Comparison of ENCODE assay signal across 1 cellular context in genomic region chr21:31293986-31294385, GRCh38.
TF ChIP-seq lines count a peak whose summit lies in the region.

No MANE protein-coding gene starts in this region.

TF ChIP-seq in SK-N-SH, 30 proteins besides CTCF, POLR2A, EP300 and RAD21 (continued from another document):
- TF ChIP-seq, protein P1, sequence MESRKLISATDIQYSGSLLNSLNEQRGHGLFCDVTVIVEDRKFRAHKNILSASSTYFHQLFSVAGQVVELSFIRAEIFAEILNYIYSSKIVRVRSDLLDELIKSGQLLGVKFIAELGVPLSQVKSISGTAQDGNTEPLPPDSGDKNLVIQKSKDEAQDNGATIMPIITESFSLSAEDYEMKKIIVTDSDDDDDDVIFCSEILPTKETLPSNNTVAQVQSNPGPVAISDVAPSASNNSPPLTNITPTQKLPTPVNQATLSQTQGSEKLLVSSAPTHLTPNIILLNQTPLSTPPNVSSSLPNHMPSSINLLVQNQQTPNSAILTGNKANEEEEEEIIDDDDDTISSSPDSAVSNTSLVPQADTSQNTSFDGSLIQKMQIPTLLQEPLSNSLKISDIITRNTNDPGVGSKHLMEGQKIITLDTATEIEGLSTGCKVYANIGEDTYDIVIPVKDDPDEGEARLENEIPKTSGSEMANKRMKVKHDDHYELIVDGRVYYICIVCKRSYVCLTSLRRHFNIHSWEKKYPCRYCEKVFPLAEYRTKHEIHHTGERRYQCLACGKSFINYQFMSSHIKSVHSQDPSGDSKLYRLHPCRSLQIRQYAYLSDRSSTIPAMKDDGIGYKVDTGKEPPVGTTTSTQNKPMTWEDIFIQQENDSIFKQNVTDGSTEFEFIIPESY (IDR thresholded peaks at IDR 0.05; ENCODE audit: borderline replicate concordance, low read depth): no peak
- TF ChIP-seq FOXM1 (IDR thresholded peaks at IDR 0.05; ENCODE audit: low read depth): no peak
- TF ChIP-seq SMC3 (IDR thresholded peaks at IDR 0.05; ENCODE audit: low read depth, low read length): no peak
